ENCODE assay signal across 1 cellular context in the genomic region with DNA sequence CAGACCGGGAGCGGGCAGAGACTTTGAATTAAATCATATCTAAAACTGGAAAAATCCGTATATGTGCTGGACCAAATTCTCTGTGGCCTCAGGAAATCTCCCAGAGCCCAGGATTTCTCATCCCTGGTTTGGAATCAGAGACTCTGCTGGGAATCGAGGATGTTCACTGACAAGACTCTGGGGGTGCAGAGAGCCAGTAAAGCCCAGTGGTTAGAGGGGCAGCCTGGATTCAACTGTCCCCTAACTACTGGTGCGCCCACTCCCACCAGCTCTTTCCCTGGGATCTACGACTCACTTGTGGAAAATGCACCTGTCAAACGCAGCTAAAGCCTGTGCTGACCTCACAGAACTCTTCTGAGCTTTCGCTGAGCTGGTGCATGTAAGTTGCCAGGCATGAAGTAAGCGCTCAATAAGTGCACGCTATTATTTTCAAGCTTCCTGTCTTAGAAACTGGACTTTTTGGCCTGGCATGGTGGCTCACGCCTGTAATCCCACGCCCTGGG.
TF ChIP-seq lines count a peak whose summit lies in the region.

No MANE protein-coding gene starts in this region.

TF ChIP-seq in endothelial cell of umbilical vein, 7 proteins besides CTCF, POLR2A, EP300 and RAD21:
- TF ChIP-seq JUN (IDR thresholded peaks at IDR 0.05; ENCODE audit: borderline replicate concordance, insufficient read depth, insufficient read length, low read depth) (no peak), FOS (IDR thresholded peaks at IDR 0.05; ENCODE audit: borderline replicate concordance, insufficient read depth, low read length) (no peak), EZH2 (IDR thresholded peaks at IDR 0.05; ENCODE audit: borderline replicate concordance, low read depth, low read length, severe bottlenecking) (no peak), POLR2AphosphoS5 (IDR thresholded peaks at IDR 0.05; ENCODE audit: insufficient read depth, low read depth, low read length) (no peak), GATA2 (IDR thresholded peaks at IDR 0.05; ENCODE audit: insufficient read depth, insufficient read length, low read depth, low read length) (no peak), MYC (IDR thresholded peaks at IDR 0.05; ENCODE audit: low read depth, low read length) (no peak)
- TF ChIP-seq, protein P1, sequence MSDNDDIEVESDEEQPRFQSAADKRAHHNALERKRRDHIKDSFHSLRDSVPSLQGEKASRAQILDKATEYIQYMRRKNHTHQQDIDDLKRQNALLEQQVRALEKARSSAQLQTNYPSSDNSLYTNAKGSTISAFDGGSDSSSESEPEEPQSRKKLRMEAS (IDR thresholded peaks at IDR 0.05; ENCODE audit: insufficient read depth, insufficient read length) = no peak
